ENCODE assay signal across 23 cellular contexts in the genomic region with DNA sequence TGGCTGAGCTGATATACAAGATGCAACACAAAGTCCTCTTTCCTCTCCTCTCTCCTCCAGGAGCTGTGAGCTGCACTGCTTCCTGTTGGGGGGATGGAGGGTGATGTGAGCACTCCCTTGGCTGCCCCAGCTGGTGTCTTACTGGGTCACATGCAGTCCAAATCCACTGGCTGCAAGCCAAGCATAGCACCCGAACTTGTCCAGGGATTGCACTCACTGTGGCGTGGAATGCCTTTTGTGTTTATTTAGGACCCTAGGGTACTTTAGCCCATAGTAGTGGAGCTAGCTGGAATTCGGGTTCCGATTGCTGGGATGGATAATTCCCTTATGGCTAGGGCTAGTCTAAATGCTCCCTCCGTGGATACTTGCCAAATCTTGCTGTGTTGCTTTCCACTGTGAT.
DNase-seq lines count a peak whose midpoint lies in the region; ATAC-seq and TF ChIP-seq lines count a peak whose summit lies in the region.
"Had no signal": no experiment of that assay in that cellular context is flagged by ENCODE, and none has a peak within 500 bp of the region (broad histone marks: within the 10 kb centered on the region; RNA-seq: fewer than 3 reads in every experiment).

No MANE protein-coding gene starts in this region.

- H3K27me3 ChIP-seq in osteoblast (ENCODE audit: insufficient read depth, low read length) = no peaks in the 10 kb centered on the region

- CTCF ChIA-PET in OCI-LY7 (lab: Charles Lee; ENCODE audit: unreplicated experiment) = no interaction called here

- H2AFZ ChIP-seq in OCI-LY7 (ENCODE audit: low read length) (0 out of 2 replicates have a peak overlapping the region, but pooled peaks have one; percentile 7), osteoblast (ENCODE audit: low read length) (peak overlapping the region; percentile 16)
- H2AFZ ChIP-seq: PC-9 had no signal

- intact Hi-C loops in OCI-LY7 (cut with micrococcal nuclease; ENCODE audit: unreplicated experiment) = no loop called here

- H3K9me2 ChIP-seq in OCI-LY7 (ENCODE audit: insufficient read depth, low read length) = no peaks in the 10 kb centered on the region

- BruUV-seq in OCI-LY7 (replicated peaks; lab: Mats Ljungman, UMichigan) = no TSS peak

- H3K79me2 ChIP-seq in OCI-LY7 (ENCODE audit: insufficient read depth, low read depth, low read length) = no peaks in the 10 kb centered on the region
- H3K79me2 ChIP-seq in osteoblast (ENCODE audit: insufficient read depth, low read length) = no peaks in the 10 kb centered on the region

- H3K9me3 ChIP-seq in OCI-LY7 (ENCODE audit: low read length) (peaks cover 20% of the 10 kb centered on the region; the same call in 1 of the 2 replicates), osteoblast (ENCODE audit: low read depth, low read length) (no peaks in the 10 kb centered on the region)

- DNase-seq in OCI-LY7 (ENCODE audit: low spot score) = no peak
- peak; percentile 72 for DNase-seq in choroid plexus epithelial cell (ENCODE audit: low read depth)
- no peak for DNase-seq in osteoblast (ENCODE audit: insufficient read length, low spot score, missing footprints)
- DNase-seq in hypothalamus (lab: John Stamatoyannopoulos, UW) = no peak
- no peak for DNase-seq in SHP77 (lab: John Stamatoyannopoulos, UW)
- no peak for DNase-seq in stimulated activated CD4-positive, alpha-beta T cell treated with anti-CD3 and anti-CD28 coated beads, Interleukin-4, amount 100 ng/mL, for 24 hours
- DNase-seq: C1 segment of cervical spinal cord; CD4-positive, alpha-beta memory T cell; COR-L47; DMS79; GF-D8; Karpas-422; NCI-H1092; NCI-H1417 treated with DMSO at 0.1 percent for 48 hours; NCI-H1694 treated with DMSO at 0.1 percent for 48 hours; NCI-H2081; NCI-H345; NCI-H510A treated with DMSO at 0.1 percent for 48 hours; NCI-H748 treated with DMSO at 0.1 percent for 48 hours; NK-92 treated with Interleukin-12 subunit alpha and Interleukin-12 subunit beta, amount 100 ng/mL, for 24 hours; PC-9 had no signal

- H3K27ac ChIP-seq in OCI-LY7 (ENCODE audit: low read depth, low read length, poor library complexity, severe bottlenecking) = no peak overlapping the region
- H3K27ac ChIP-seq in osteoblast (ENCODE audit: low read depth, low read length) = no peak overlapping the region
- H3K27ac ChIP-seq: PC-9 had no signal

- H3K4me3 ChIP-seq in OCI-LY7 (ENCODE audit: low read depth, low read length, poor library complexity, severe bottlenecking) (no peak overlapping the region), choroid plexus epithelial cell (ENCODE audit: low read depth, low read length) (no peak overlapping the region), osteoblast (ENCODE audit: insufficient read depth, low read length) (no peak overlapping the region)
- H3K4me3 ChIP-seq: PC-9 had no signal

- POLR2A ChIA-PET in OCI-LY7 (lab: Charles Lee) = no interaction called here

- no peaks in the 10 kb centered on the region; the same call in 1 of the 2 replicates for H3K36me3 ChIP-seq in OCI-LY7 (ENCODE audit: insufficient read depth, low read length)
- H3K36me3 ChIP-seq in osteoblast (ENCODE audit: insufficient read depth, low read length) = no peaks in the 10 kb centered on the region

- H4K20me1 ChIP-seq in OCI-LY7 (ENCODE audit: insufficient read depth, low read length) (no peaks in the 10 kb centered on the region), osteoblast (ENCODE audit: insufficient read depth, low read length) (no peaks in the 10 kb centered on the region)

- ATAC-seq in GM19463 (IDR thresholded peaks at IDR 0.05; ENCODE audit: unreplicated experiment) = no peak
- ATAC-seq: Right ventricle myocardium inferior had no signal

- no peaks in the 10 kb centered on the region for H3K4me1 ChIP-seq in OCI-LY7 (ENCODE audit: insufficient read depth, low read length, poor library complexity, severe bottlenecking)
- peaks cover 6% of the 10 kb centered on the region for H3K4me1 ChIP-seq in osteoblast (ENCODE audit: insufficient read depth, low read length)

- TF ChIP-seq CTCF in OCI-LY7 (conservative IDR thresholded peaks at IDR 0.05; ENCODE audit: low read length) (no peak), choroid plexus epithelial cell (conservative IDR thresholded peaks at IDR 0.05; ENCODE audit: low read depth, low read length) (no peak), osteoblast (IDR thresholded peaks at IDR 0.05; ENCODE audit: extremely low read depth, low read depth, low read length) (no peak)

- H3K4me2 ChIP-seq in OCI-LY7 (ENCODE audit: low read length) (no peak overlapping the region), osteoblast (ENCODE audit: insufficient read depth, low read length) (no peak overlapping the region)
- H3K4me2 ChIP-seq: PC-9 had no signal
